Comparison of ENCODE assay signal across 30 cellular contexts in the genomic region with DNA sequence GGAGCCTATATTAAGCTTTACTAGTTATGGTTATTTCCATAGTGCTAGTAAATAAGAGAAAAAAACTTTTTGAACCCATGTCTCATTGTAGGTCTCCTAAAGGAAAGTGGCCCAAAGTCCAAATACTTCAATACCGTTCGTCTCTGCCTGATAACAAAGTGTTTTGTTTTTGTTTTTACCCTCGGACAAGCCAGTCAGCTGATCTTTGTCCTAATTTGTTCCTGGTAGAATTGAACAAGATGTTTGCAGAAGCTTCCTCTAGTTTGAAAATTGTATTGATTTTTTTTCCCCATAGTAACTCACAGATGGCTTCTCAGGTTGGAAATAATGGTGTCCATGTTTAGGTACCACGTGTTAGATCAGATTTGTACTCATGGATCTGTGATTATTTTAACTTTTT.
"Had no signal": no experiment of that assay in that cellular context is flagged by ENCODE, and none has a peak within 500 bp of the region (broad histone marks: within the 10 kb centered on the region; RNA-seq: fewer than 3 reads in every experiment).

No MANE protein-coding gene starts in this region.

- H3K27me3 ChIP-seq: neural progenitor cell, neutrophil, stomach, testis, thyroid gland, transverse colon, upper lobe of right lung, uterus had no signal

- H3K27ac Mint-ChIP-seq: immature natural killer cell; mesothelial cell of epicardium; naive B cell; natural killer cell; nephron progenitor cell; neural progenitor cell; stimulated activated naive B cell treated with anti-CD40 and anti-IgM and Interleukin-4, amounts not matched to agents 10 μg/mL and 1 μg/mL and 100 μg/mL, for 72 hours had no signal

- H3K27ac ChIP-seq: left ventricle myocardium inferior, neural progenitor cell, neutrophil, parathyroid adenoma, psoas muscle, skin epidermis, stomach, testis, thyroid gland, transverse colon, upper lobe of right lung, uterus had no signal

- H3K4me1 Mint-ChIP-seq: immature natural killer cell, mesothelial cell of epicardium, natural killer cell, nephron progenitor cell, neural progenitor cell had no signal

- H3K4me3 Mint-ChIP-seq: immature natural killer cell; mesothelial cell of epicardium; naive B cell; natural killer cell; nephron progenitor cell; neural progenitor cell; stimulated activated naive B cell treated with anti-CD40 and anti-IgM and Interleukin-4, amounts not matched to agents 10 μg/mL and 1 μg/mL and 100 μg/mL, for 72 hours had no signal

- H3K79me2 ChIP-seq: parathyroid adenoma had no signal

- H3K36me3 Mint-ChIP-seq: mesothelial cell of epicardium, natural killer cell, neural progenitor cell had no signal

- H3K9me3 ChIP-seq: left ventricle myocardium inferior, neutrophil, psoas muscle, stomach, testis, thyroid gland, transverse colon, upper lobe of right lung, uterus had no signal

- H3K27me3 Mint-ChIP-seq: naive B cell; stimulated activated naive B cell treated with anti-CD40 and anti-IgM and Interleukin-4, amounts not matched to agents 10 μg/mL and 1 μg/mL and 100 μg/mL, for 72 hours had no signal

- H3K4me1 ChIP-seq: neural progenitor cell, parathyroid adenoma, psoas muscle, stomach, thyroid gland, transverse colon, upper lobe of right lung, uterus had no signal

- H3K4me3 ChIP-seq: left ventricle myocardium inferior, lung, neural progenitor cell, psoas muscle, skin epidermis, stomach, testis, thyroid gland, transverse colon, upper lobe of right lung, uterus had no signal

- H3K36me3 ChIP-seq: left ventricle myocardium inferior, neural progenitor cell, neutrophil, stomach, thyroid gland, transverse colon, upper lobe of right lung, uterus had no signal

- H3K9me3 Mint-ChIP-seq: immature natural killer cell, mesothelial cell of epicardium, natural killer cell, nephron progenitor cell, neural progenitor cell had no signal

- H3K4me2 ChIP-seq: neural progenitor cell had no signal

- ATAC-seq: left colon; natural killer cell; psoas muscle; sciatic nerve; stimulated activated naive B cell treated with anti-CD40 and anti-IgM and Interleukin-4, amounts not matched to agents 10 μg/mL and 1 μg/mL and 100 μg/mL, for 72 hours; stimulated activated naive CD8-positive, alpha-beta T cell treated with anti-CD3 and anti-CD28 coated beads, Interleukin-15, Interleukin-2, amounts not matched to agents 100 U/mL and 50 U/mL, for 24 hours; upper lobe of right lung had no signal

- DNase-seq: hypothalamus; immature natural killer cell; kidney; left colon; left ventricle myocardium inferior; mesendoderm; naive B cell; natural killer cell; nephron progenitor cell; occipital lobe; psoas muscle; stimulated activated CD4-positive, alpha-beta T cell treated with anti-CD3 and anti-CD28 coated beads, Interleukin-12 subunit alpha, Interleukin-12 subunit beta, amount 100 ng/mL, for 4 hours; stimulated activated CD4-positive, alpha-beta T cell treated with anti-CD3 and anti-CD28 coated beads, Interleukin-15, amount 100 ng/mL, for 24 hours; stimulated activated CD4-positive, alpha-beta T cell treated with anti-CD3 and anti-CD28 coated beads, Interleukin-2, amount 100 ng/mL, for 24 hours; stimulated activated CD4-positive, alpha-beta T cell treated with anti-CD3 and anti-CD28 coated beads, Interleukin-4, amount 100 ng/mL, for 1 hour; stimulated activated naive B cell treated with anti-CD40 and anti-IgM and Interleukin-4, amounts not matched to agents 10 μg/mL and 1 μg/mL and 100 μg/mL, for 72 hours; stimulated activated naive CD8-positive, alpha-beta T cell treated with anti-CD3 and anti-CD28 coated beads, Interleukin-15, Interleukin-2, amounts not matched to agents 100 U/mL and 50 U/mL, for 24 hours; stomach; testis; thyroid gland; transverse colon; upper lobe of right lung; uterus had no signal

- H2AFZ ChIP-seq: neural progenitor cell, parathyroid adenoma had no signal

- H3K9ac ChIP-seq: neural progenitor cell, parathyroid adenoma had no signal
